ENCODE assay signal across 21 cellular contexts in genomic region chr2:145798419-145798818, GRCh38.
"Had no signal": no experiment of that assay in that cellular context is flagged by ENCODE, and none has a peak within 500 bp of the region (broad histone marks: within the 10 kb centered on the region; RNA-seq: fewer than 3 reads in every experiment).

No MANE protein-coding gene starts in this region.

- H3K9me3 Mint-ChIP-seq: IgD-negative memory B cell had no signal

- H3K9me3 ChIP-seq: SK-N-SH had no signal

- DNase-seq: Kasumi-1, MV-4-11, NCI-H1048, NCI-H1105, NCI-H1417, NCI-H1436 treated with DMSO at 0.1 percent for 48 hours, NCI-H187, NCI-H2029, NCI-H2081 treated with DMSO at 0.1 percent for 48 hours, NCI-H2171, NCI-H446, NCI-H510A, NCI-H524 treated with DMSO at 0.1 percent for 48 hours, NCI-H69, NCI-H774, RPMI8226, SHP77, SK-N-SH had no signal

- H3K36me3 Mint-ChIP-seq: IgD-negative memory B cell had no signal

- H3K27ac Mint-ChIP-seq: IgD-negative memory B cell had no signal

- H3K27me3 Mint-ChIP-seq: IgD-negative memory B cell had no signal

- ATAC-seq: K562 had no signal

- H3K4me1 Mint-ChIP-seq: IgD-negative memory B cell had no signal

- H3K4me3 ChIP-seq: K562 had no signal

- H3K27ac ChIP-seq: KMS-11 had no signal

- H3K9ac ChIP-seq: KMS-11, SK-N-SH had no signal

- H3K4me2 ChIP-seq: KMS-11, SK-N-SH had no signal
